Comparison of ENCODE assay signal across 2 cellular contexts in the genomic region with DNA sequence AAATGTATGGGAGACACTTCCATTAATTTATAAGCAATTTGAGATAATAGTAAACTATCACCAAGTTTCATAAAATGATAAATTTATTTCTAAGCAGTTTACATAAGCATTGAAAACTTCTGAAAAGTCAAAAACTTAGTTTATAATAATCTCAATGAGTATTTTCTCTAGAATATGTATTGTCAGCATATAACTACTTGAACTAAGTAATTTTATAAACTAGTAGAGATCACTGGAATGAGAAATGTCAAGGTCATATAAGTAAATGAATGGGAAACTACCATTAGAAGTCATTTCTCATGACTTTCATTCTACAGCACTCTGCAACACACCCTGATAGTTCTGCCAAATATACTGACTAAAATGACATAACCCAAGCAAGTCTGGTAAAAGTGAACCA.
TF ChIP-seq lines count a peak whose summit lies in the region.

No MANE protein-coding gene starts in this region.

TF ChIP-seq in IMR-90, 13 proteins besides CTCF, POLR2A, EP300 and RAD21:
- peak; percentile 76 for TF ChIP-seq MAFK (IDR thresholded peaks at IDR 0.05; ENCODE audit: low read depth, low read length)
- no peak for TF ChIP-seq CEBPB (IDR thresholded peaks at IDR 0.05; ENCODE audit: low read depth, low read length)
- no peak for TF ChIP-seq FOS (IDR thresholded peaks at IDR 0.05; ENCODE audit: low read depth, low read length)

TF ChIP-seq in GM12878, 131 proteins besides CTCF, POLR2A, EP300 and RAD21:
- TF ChIP-seq SIX5 (IDR thresholded peaks at IDR 0.05; ENCODE audit: low read depth, low read length, severe bottlenecking) (no peak), IKZF1 (conservative IDR thresholded peaks at IDR 0.05) (no peak), CBFB (IDR thresholded peaks at IDR 0.05; ENCODE audit: low read depth) (no peak), MYC (IDR thresholded peaks at IDR 0.05; ENCODE audit: insufficient read depth, insufficient read length, insufficient replicate concordance, low read length, severe bottlenecking) (no peak), RBBP5 (conservative IDR thresholded peaks at IDR 0.05) (no peak), BHLHE40 (IDR thresholded peaks at IDR 0.05; ENCODE audit: borderline replicate concordance in 1 of 2, low read depth in 2 of 2, low read length in 1 of 2) (no peak), TCF12 (IDR thresholded peaks at IDR 0.05; ENCODE audit: low read depth, low read length) (no peak), RELA (IDR thresholded peaks at IDR 0.05; ENCODE audit: borderline replicate concordance, partially characterized antibody) (no peak)
- TF ChIP-seq, protein P1, sequence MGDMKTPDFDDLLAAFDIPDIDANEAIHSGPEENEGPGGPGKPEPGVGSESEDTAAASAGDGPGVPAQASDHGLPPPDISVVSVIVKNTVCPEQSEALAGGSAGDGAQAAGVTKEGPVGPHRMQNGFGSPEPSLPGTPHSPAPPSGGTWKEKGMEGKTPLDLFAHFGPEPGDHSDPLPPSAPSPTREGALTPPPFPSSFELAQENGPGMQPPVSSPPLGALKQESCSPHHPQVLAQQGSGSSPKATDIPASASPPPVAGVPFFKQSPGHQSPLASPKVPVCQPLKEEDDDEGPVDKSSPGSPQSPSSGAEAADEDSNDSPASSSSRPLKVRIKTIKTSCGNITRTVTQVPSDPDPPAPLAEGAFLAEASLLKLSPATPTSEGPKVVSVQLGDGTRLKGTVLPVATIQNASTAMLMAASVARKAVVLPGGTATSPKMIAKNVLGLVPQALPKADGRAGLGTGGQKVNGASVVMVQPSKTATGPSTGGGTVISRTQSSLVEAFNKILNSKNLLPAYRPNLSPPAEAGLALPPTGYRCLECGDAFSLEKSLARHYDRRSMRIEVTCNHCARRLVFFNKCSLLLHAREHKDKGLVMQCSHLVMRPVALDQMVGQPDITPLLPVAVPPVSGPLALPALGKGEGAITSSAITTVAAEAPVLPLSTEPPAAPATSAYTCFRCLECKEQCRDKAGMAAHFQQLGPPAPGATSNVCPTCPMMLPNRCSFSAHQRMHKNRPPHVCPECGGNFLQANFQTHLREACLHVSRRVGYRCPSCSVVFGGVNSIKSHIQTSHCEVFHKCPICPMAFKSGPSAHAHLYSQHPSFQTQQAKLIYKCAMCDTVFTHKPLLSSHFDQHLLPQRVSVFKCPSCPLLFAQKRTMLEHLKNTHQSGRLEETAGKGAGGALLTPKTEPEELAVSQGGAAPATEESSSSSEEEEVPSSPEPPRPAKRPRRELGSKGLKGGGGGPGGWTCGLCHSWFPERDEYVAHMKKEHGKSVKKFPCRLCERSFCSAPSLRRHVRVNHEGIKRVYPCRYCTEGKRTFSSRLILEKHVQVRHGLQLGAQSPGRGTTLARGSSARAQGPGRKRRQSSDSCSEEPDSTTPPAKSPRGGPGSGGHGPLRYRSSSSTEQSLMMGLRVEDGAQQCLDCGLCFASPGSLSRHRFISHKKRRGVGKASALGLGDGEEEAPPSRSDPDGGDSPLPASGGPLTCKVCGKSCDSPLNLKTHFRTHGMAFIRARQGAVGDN (IDR thresholded peaks at IDR 0.05): no peak
- TF ChIP-seq, protein P2, sequence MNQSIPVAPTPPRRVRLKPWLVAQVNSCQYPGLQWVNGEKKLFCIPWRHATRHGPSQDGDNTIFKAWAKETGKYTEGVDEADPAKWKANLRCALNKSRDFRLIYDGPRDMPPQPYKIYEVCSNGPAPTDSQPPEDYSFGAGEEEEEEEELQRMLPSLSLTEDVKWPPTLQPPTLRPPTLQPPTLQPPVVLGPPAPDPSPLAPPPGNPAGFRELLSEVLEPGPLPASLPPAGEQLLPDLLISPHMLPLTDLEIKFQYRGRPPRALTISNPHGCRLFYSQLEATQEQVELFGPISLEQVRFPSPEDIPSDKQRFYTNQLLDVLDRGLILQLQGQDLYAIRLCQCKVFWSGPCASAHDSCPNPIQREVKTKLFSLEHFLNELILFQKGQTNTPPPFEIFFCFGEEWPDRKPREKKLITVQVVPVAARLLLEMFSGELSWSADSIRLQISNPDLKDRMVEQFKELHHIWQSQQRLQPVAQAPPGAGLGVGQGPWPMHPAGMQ (IDR thresholded peaks at IDR 0.05; ENCODE audit: borderline replicate concordance): no peak
- TF ChIP-seq, protein P3, sequence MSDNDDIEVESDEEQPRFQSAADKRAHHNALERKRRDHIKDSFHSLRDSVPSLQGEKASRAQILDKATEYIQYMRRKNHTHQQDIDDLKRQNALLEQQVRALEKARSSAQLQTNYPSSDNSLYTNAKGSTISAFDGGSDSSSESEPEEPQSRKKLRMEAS (IDR thresholded peaks at IDR 0.05; ENCODE audit: low read depth, low read length): no peak
